In the genomic region with DNA sequence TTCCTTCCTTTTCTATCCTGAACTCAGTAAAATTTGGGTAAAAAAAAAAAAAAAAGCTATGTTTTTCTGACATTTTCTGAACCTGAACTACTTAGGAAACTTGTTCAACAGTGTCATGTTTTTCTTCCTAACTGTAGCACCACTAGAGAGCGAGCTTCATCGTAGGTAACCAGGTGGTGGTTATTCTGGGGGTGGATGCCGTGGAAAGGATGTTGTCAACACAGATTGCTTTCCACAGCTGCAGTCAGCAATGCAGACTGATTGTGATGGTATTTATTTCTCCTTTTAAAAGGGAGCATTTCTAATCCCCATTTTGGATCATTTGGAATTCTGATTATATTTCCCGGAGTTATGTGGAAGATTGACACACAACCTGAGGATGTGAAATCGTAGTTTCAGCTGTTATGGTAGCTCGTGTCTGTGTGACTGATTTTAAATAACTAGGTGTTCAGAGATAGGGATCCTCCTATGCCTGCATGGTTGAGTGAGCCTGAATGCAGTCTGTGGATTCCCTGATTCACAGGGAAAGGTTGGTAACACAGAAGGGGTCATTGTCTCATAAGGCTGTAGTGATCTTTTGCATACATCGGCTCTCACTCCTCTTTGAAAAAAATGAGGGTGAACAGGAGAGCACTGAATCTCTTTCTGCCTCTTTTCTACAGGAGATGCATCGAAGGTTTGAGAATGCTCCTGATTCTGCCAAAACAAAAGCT, we compare ENCODE assay signal across 28 cellular contexts.
A peak's percentile ranks its signal among the peaks of the same experiment; 100 is the strongest.
DNase-seq lines count a peak whose midpoint lies in the region; ATAC-seq, FAIRE-seq and TF ChIP-seq lines count a peak whose summit lies in the region.
"Had no signal": no experiment of that assay in that cellular context is flagged by ENCODE, and none has a peak within 500 bp of the region (broad histone marks: within the 10 kb centered on the region; RNA-seq: fewer than 3 reads in every experiment).

No MANE protein-coding gene starts in this region.

- peak overlapping the region; percentile 29; the same call in 1 of the 2 replicates for H3K4me2 ChIP-seq in OCI-LY1 (ENCODE audit: low read length)

- peak; percentile 33; the same call in 1 of the 2 replicates for TF ChIP-seq CTCF in OCI-LY1 (IDR thresholded peaks at IDR 0.05; ENCODE audit: low read length)

- peaks cover 22 to 60% (median 41%) of the 10 kb centered on the region in 7 donors for H3K4me1 Mint-ChIP-seq in naive thymus-derived CD4-positive, alpha-beta T cell
- peaks cover 17% of the 10 kb centered on the region for H3K4me1 Mint-ChIP-seq in activated T-helper 2 cell treated with anti-CD3 and anti-CD28 coated beads, Interferon-gamma antibody, Interleukin-2, Interleukin-4, amounts not matched to agents 10 μg/mL and 5 μg/mL and 100 μg/mL, durations not matched to agents 14 hours and 24 hours and 36 hours (ENCODE audit: low read depth)

- H3K36me3 Mint-ChIP-seq in naive thymus-derived CD4-positive, alpha-beta T cell, result peaks cover 0 to 28% (median 0%) of the 10 kb centered on the region in 5 donors
- H3K36me3 Mint-ChIP-seq in activated T-helper 2 cell treated with anti-CD3 and anti-CD28 coated beads, Interferon-gamma antibody, Interleukin-2, Interleukin-4, amounts not matched to agents 10 μg/mL and 5 μg/mL and 100 μg/mL, durations not matched to agents 14 hours and 24 hours and 36 hours (ENCODE audit: low read depth), result no peaks in the 10 kb centered on the region

- CTCF ChIA-PET in naive thymus-derived CD4-positive, alpha-beta T cell (lab: Charles Lee), result interaction anchor here (1.0 to 2.5 kb wide), 3 partner anchors 9 to 14 kb away, joined by 4 to 11 read pairs (median 4); no protein-coding TSS in a partner anchor

- no peaks in the 10 kb centered on the region for H3K36me3 ChIP-seq in OCI-LY1 (ENCODE audit: insufficient read depth, low read length)
- H3K36me3 ChIP-seq in naive thymus-derived CD4-positive, alpha-beta T cell (ENCODE audit: control insufficient read depth in 2 of 3, insufficient read depth in 3 of 3, low read length in 3 of 3), result no peaks in the 10 kb centered on the region
- H3K36me3 ChIP-seq: lower lobe of right lung, SJSA1 had no signal

- no peak overlapping the region for H3K4me3 ChIP-seq in OCI-LY1 (ENCODE audit: low read depth, low read length, poor library complexity, severe bottlenecking)
- no peak overlapping the region for H3K4me3 ChIP-seq in naive thymus-derived CD4-positive, alpha-beta T cell (ENCODE audit: low read length)
- H3K4me3 ChIP-seq: K562, lower lobe of right lung, SJSA1, upper lobe of left lung had no signal

- no peak overlapping the region for H3K4me3 Mint-ChIP-seq in naive thymus-derived CD4-positive, alpha-beta T cell
- H3K4me3 Mint-ChIP-seq in activated T-helper 2 cell treated with anti-CD3 and anti-CD28 coated beads, Interferon-gamma antibody, Interleukin-2, Interleukin-4, amounts not matched to agents 10 μg/mL and 5 μg/mL and 100 μg/mL, durations not matched to agents 14 hours and 24 hours and 36 hours (ENCODE audit: low read depth), result no peak overlapping the region
- H3K4me3 Mint-ChIP-seq: activated CD4-positive, alpha-beta memory T cell treated with anti-CD3 and anti-CD28 coated beads, Interleukin-2, amount 10 ng/mL, durations not matched to agents 7 days and 5 days; activated naive CD4-positive, alpha-beta T cell treated with anti-CD3 and anti-CD28 coated beads for 36 hours; activated T-cell treated with anti-CD3 and anti-CD28 coated beads, Interleukin-2, amount 50 U/mL, for 4 hours; B cell had no signal

- peaks cover 29% of the 10 kb centered on the region for H3K4me1 ChIP-seq in OCI-LY1 (ENCODE audit: insufficient read depth, low read length, severe bottlenecking)
- no peaks in the 10 kb centered on the region for H3K4me1 ChIP-seq in naive thymus-derived CD4-positive, alpha-beta T cell (ENCODE audit: control insufficient read depth in 2 of 2, insufficient read depth in 2 of 2, low read length in 2 of 2)
- H3K4me1 ChIP-seq: foreskin keratinocyte, lower lobe of right lung, SJSA1 had no signal

- no peaks in the 10 kb centered on the region for H3K9me3 ChIP-seq in OCI-LY1 (ENCODE audit: low read length)
- H3K9me3 ChIP-seq in naive thymus-derived CD4-positive, alpha-beta T cell (ENCODE audit: control insufficient read depth in 2 of 3, low read length in 3 of 3), result no peaks in the 10 kb centered on the region
- H3K9me3 ChIP-seq: lower lobe of right lung, SJSA1, upper lobe of left lung had no signal

- no peak overlapping the region for H3K9ac ChIP-seq in OCI-LY1 (ENCODE audit: low read length)

- no peaks in the 10 kb centered on the region for H3K27me3 ChIP-seq in OCI-LY1 (ENCODE audit: insufficient read depth, low read length)
- H3K27me3 ChIP-seq in naive thymus-derived CD4-positive, alpha-beta T cell (ENCODE audit: control insufficient read depth in 2 of 2, insufficient read depth in 2 of 2, low read length in 2 of 2), result no peaks in the 10 kb centered on the region
- H3K27me3 ChIP-seq: foreskin keratinocyte, SJSA1, upper lobe of left lung had no signal

- peak; percentile 56 for ATAC-seq in naive thymus-derived CD4-positive, alpha-beta T cell
- ATAC-seq in HG03457 (IDR thresholded peaks at IDR 0.05; ENCODE audit: unreplicated experiment), result no peak
- ATAC-seq: activated T-cell treated with anti-CD3 and anti-CD28 coated beads, Interleukin-2, amount 50 U/mL, for 4 hours; foreskin keratinocyte; K562; lower lobe of right lung had no signal

- H3F3A ChIP-seq in OCI-LY1 (ENCODE audit: insufficient read depth, low read length), result no peaks in the 10 kb centered on the region

- TF ChIP-seq POLR2A in GM12892 (IDR thresholded peaks at IDR 0.05; ENCODE audit: low read depth, low read length), result no peak

- no peak overlapping the region for H2AFZ ChIP-seq in OCI-LY1 (ENCODE audit: low read length)

- no peaks in the 10 kb centered on the region for H3K27me3 Mint-ChIP-seq in naive thymus-derived CD4-positive, alpha-beta T cell
- H3K27me3 Mint-ChIP-seq in activated T-helper 2 cell treated with anti-CD3 and anti-CD28 coated beads, Interferon-gamma antibody, Interleukin-2, Interleukin-4, amounts not matched to agents 10 μg/mL and 5 μg/mL and 100 μg/mL, durations not matched to agents 14 hours and 24 hours and 36 hours (ENCODE audit: low read depth), result no peaks in the 10 kb centered on the region
- H3K27me3 Mint-ChIP-seq: activated CD4-positive, alpha-beta memory T cell treated with anti-CD3 and anti-CD28 coated beads, Interleukin-2, amount 10 ng/mL, durations not matched to agents 7 days and 5 days; B cell had no signal

- H3K27ac Mint-ChIP-seq in naive thymus-derived CD4-positive, alpha-beta T cell, result peak overlapping the region in 4 of 9 donors; percentile 33 to 40 (median 35)
- no peak overlapping the region for H3K27ac Mint-ChIP-seq in activated T-helper 2 cell treated with anti-CD3 and anti-CD28 coated beads, Interferon-gamma antibody, Interleukin-2, Interleukin-4, amounts not matched to agents 10 μg/mL and 5 μg/mL and 100 μg/mL, durations not matched to agents 14 hours and 24 hours and 36 hours
- H3K27ac Mint-ChIP-seq: activated CD4-positive, alpha-beta memory T cell treated with anti-CD3 and anti-CD28 coated beads, Interleukin-2, amount 10 ng/mL, durations not matched to agents 7 days and 5 days; activated naive CD4-positive, alpha-beta T cell treated with anti-CD3 and anti-CD28 coated beads for 36 hours; B cell had no signal

- H3K79me2 ChIP-seq in OCI-LY1 (ENCODE audit: insufficient read depth, low read length), result no peaks in the 10 kb centered on the region

- H3K9me2 ChIP-seq in OCI-LY1 (ENCODE audit: low read depth, low read length), result no peaks in the 10 kb centered on the region

- H3K27ac ChIP-seq in OCI-LY1 (ENCODE audit: low read depth, low read length, poor library complexity, severe bottlenecking), result peak overlapping the region; percentile 33
- no peak overlapping the region for H3K27ac ChIP-seq in naive thymus-derived CD4-positive, alpha-beta T cell (ENCODE audit: low read depth, low read length)
- H3K27ac ChIP-seq: 22Rv1, foreskin keratinocyte, lower lobe of right lung, SJSA1, upper lobe of left lung, WERI-Rb-1 had no signal

- peak; percentile 46 for FAIRE-seq in GM12892 (lab: Jason Lieb, UNC)
- FAIRE-seq: islet of Langerhans, K562 had no signal

- H3K9me3 Mint-ChIP-seq in naive thymus-derived CD4-positive, alpha-beta T cell, result no peaks in the 10 kb centered on the region
- no peaks in the 10 kb centered on the region for H3K9me3 Mint-ChIP-seq in activated T-helper 2 cell treated with anti-CD3 and anti-CD28 coated beads, Interferon-gamma antibody, Interleukin-2, Interleukin-4, amounts not matched to agents 10 μg/mL and 5 μg/mL and 100 μg/mL, durations not matched to agents 14 hours and 24 hours and 36 hours
- H3K9me3 Mint-ChIP-seq: activated CD4-positive, alpha-beta memory T cell treated with anti-CD3 and anti-CD28 coated beads, Interleukin-2, amount 10 ng/mL, durations not matched to agents 7 days and 5 days; activated naive CD4-positive, alpha-beta T cell treated with anti-CD3 and anti-CD28 coated beads for 36 hours; activated T-cell treated with anti-CD3 and anti-CD28 coated beads, Interleukin-2, amount 50 U/mL, for 4 hours had no signal

- no peaks in the 10 kb centered on the region for H4K20me1 ChIP-seq in OCI-LY1 (ENCODE audit: insufficient read depth, low read length)

- POLR2A ChIA-PET in naive thymus-derived CD4-positive, alpha-beta T cell (lab: Charles Lee), result interaction anchor here (0.6 kb wide), 2 partner anchors 72 to 491 kb away, joined by 3 to 5 read pairs; partner anchors contain the start of gene FBXL14

- intact Hi-C loops in naive thymus-derived CD4-positive, alpha-beta T cell (cut with micrococcal nuclease), result no loop called here
- intact Hi-C loops in activated T-helper 2 cell treated with anti-CD3 and anti-CD28 coated beads, Interferon-gamma antibody, Interleukin-2, Interleukin-4, amounts not matched to agents 10 μg/mL and 5 μg/mL and 100 μg/mL, durations not matched to agents 14 hours and 24 hours and 36 hours (cut with micrococcal nuclease), result no loop called here

- peak; percentile 50 for DNase-seq in DMS53 (lab: John Stamatoyannopoulos, UW)
- DNase-seq in DMS53 treated with DMSO at 0.1 percent for 48 hours (lab: John Stamatoyannopoulos, UW; ENCODE audit: unreplicated experiment), result no peak
- DNase-seq in GM12892 (ENCODE audit: insufficient read length), result no peak
- peak in 3 of 9 donors; percentile 29 to 43 (median 41) for DNase-seq in naive thymus-derived CD4-positive, alpha-beta T cell
- no peak for DNase-seq in anterior cingulate cortex (lab: John Stamatoyannopoulos, UW)
- DNase-seq in activated T-helper 2 cell treated with anti-CD3 and anti-CD28 coated beads, Interferon-gamma antibody, Interleukin-2, Interleukin-4, amounts not matched to agents 10 μg/mL and 5 μg/mL and 100 μg/mL, durations not matched to agents 14 hours and 24 hours and 36 hours (ENCODE audit: low spot score), result no peak
- DNase-seq: activated CD4-positive, alpha-beta memory T cell treated with anti-CD3 and anti-CD28 coated beads, Interleukin-2, amount 10 ng/mL, durations not matched to agents 7 days and 5 days; activated naive CD4-positive, alpha-beta T cell treated with anti-CD3 and anti-CD28 coated beads for 36 hours; activated T-cell treated with anti-CD3 and anti-CD28 coated beads, Interleukin-2, amount 50 U/mL, for 4 hours; central memory CD4-positive, alpha-beta T cell; erythroblast; foreskin keratinocyte; GDM1; GOT3; hypothalamus; lower lobe of right lung; MM.1S; NCI-H2029; stimulated activated CD8-positive, alpha-beta memory T cell treated with anti-CD3 and anti-CD28 coated beads, Interleukin-4, amount 100 ng/mL, for 48 hours; upper lobe of left lung; WERI-Rb-1 had no signal
